ENCODE assay signal across 13 cellular contexts in the genomic region with DNA sequence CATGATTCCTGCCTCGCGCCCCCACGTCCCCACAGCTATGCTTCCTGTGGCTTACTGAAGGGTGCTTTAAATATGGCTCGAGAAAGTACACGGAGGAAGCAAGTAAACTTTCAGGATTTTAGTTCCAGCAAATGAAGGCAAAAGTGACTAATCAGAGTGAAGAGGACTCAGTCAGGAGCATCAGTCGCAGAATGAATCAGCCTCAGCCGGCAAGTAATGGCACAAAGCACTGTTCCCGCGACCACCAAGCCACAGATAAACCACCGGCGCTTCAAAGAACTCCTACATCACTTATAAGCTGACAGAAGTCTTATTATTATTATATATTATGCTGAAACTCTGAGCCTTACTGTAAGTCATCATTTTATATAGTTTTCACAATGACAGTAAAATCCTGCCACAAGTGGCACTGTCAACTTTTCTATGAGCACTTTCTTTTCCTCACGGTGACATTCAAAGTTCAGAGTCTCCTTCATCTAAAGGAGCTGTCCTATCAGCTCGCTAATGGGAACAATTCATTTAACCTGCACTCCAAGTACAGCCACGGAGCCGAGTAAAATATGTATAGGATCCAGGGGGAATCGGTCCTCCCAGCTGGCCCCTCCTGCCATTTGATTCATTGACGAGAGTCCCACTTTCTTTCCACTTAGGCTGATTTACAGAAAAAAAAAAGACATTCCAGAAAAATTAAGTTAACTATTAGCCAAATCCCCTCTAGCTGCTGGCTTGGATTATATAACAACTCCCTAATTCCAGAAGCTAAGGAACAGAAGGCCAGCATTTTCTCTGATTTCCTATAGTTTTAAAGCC.
DNase-seq lines count a peak whose midpoint lies in the region; ATAC-seq, FAIRE-seq and TF ChIP-seq lines count a peak whose summit lies in the region.
"Had no signal": no experiment of that assay in that cellular context is flagged by ENCODE, and none has a peak within 500 bp of the region (broad histone marks: within the 10 kb centered on the region; RNA-seq: fewer than 3 reads in every experiment).

No MANE protein-coding gene starts in this region.

- CTCF ChIA-PET in CD8-positive, alpha-beta T cell (lab: Charles Lee): no interaction called here

- H3K36me3 ChIP-seq in CD8-positive, alpha-beta T cell (ENCODE audit: insufficient read depth, low read length): no peaks in the 10 kb centered on the region
- H3K36me3 ChIP-seq in bronchial epithelial cell (ENCODE audit: control insufficient read depth, insufficient read depth, low read length): no peaks in the 10 kb centered on the region
- H3K36me3 ChIP-seq in Karpas-422 (ENCODE audit: insufficient read depth, low read length): no peaks in the 10 kb centered on the region
- H3K36me3 ChIP-seq: heart left ventricle had no signal

- H3K27ac ChIP-seq in CD8-positive, alpha-beta T cell (ENCODE audit: low read depth, low read length): no peak overlapping the region
- H3K27ac ChIP-seq in Karpas-422 (ENCODE audit: low read length): no peak overlapping the region
- H3K27ac ChIP-seq: body of pancreas, heart left ventricle had no signal

- H3K9me3 ChIP-seq in CD8-positive, alpha-beta T cell (ENCODE audit: low read length): no peaks in the 10 kb centered on the region
- no peaks in the 10 kb centered on the region for H3K9me3 ChIP-seq in Karpas-422 (ENCODE audit: low read length)
- H3K9me3 ChIP-seq: body of pancreas, heart left ventricle had no signal

- no peaks in the 10 kb centered on the region for H3K79me2 ChIP-seq in Karpas-422 (ENCODE audit: low read length)

- H3K4me1 Mint-ChIP-seq in CD8-positive, alpha-beta T cell (ENCODE audit: low read depth): peaks cover 31% of the 10 kb centered on the region
- H3K4me1 Mint-ChIP-seq: natural killer cell had no signal

- H3K4me3 ChIP-seq in CD8-positive, alpha-beta T cell (ENCODE audit: low read depth, low read length): no peak overlapping the region
- H3K4me3 ChIP-seq in bronchial epithelial cell (ENCODE audit: low read depth, low read length): no peak overlapping the region
- no peak overlapping the region for H3K4me3 ChIP-seq in Karpas-422 (ENCODE audit: low read length)
- H3K4me3 ChIP-seq: body of pancreas, heart left ventricle had no signal

- intact Hi-C loops in CD8-positive, alpha-beta T cell (cut with DNase I, micrococcal nuclease): no loop called here

- H3K4me3 Mint-ChIP-seq in CD8-positive, alpha-beta T cell: peak overlapping the region; percentile 61
- H3K4me3 Mint-ChIP-seq: natural killer cell had no signal

- H3K4me2 ChIP-seq in Karpas-422 (ENCODE audit: low read depth, low read length, poor library complexity, severe bottlenecking): no peak overlapping the region

- H3K27ac Mint-ChIP-seq in CD8-positive, alpha-beta T cell: peak overlapping the region; percentile 78
- H3K27ac Mint-ChIP-seq: natural killer cell had no signal

- H3K4me1 ChIP-seq in CD8-positive, alpha-beta T cell (ENCODE audit: insufficient read depth, low read length): peaks cover 9% of the 10 kb centered on the region
- no peaks in the 10 kb centered on the region for H3K4me1 ChIP-seq in Karpas-422 (ENCODE audit: low read length)

- POLR2A ChIA-PET in CD8-positive, alpha-beta T cell (lab: Charles Lee): no interaction called here

- no peak for FAIRE-seq in bronchial epithelial cell (lab: Jason Lieb, UNC)
- FAIRE-seq: GM12891 had no signal

- no peak overlapping the region for H2AFZ ChIP-seq in Karpas-422 (ENCODE audit: low read length)

- H3K27me3 ChIP-seq in CD8-positive, alpha-beta T cell (ENCODE audit: insufficient read depth, low read length): no peaks in the 10 kb centered on the region
- H3K27me3 ChIP-seq in bronchial epithelial cell (ENCODE audit: control insufficient read depth, insufficient read depth, low read length): peaks cover 1% of the 10 kb centered on the region
- no peaks in the 10 kb centered on the region for H3K27me3 ChIP-seq in Karpas-422 (ENCODE audit: low read length)
- H3K27me3 ChIP-seq: body of pancreas, heart left ventricle had no signal

- no peaks in the 10 kb centered on the region for H3K9me3 Mint-ChIP-seq in CD8-positive, alpha-beta T cell
- H3K9me3 Mint-ChIP-seq: natural killer cell had no signal

- H3K9me2 ChIP-seq in Karpas-422 (replicated peaks; ENCODE audit: insufficient read depth, low read length): no peaks in the 10 kb centered on the region

- peak; percentile 66 for ATAC-seq in CD8-positive, alpha-beta T cell
- ATAC-seq: body of pancreas, heart left ventricle, Panc1 had no signal

- H4K20me1 ChIP-seq in Karpas-422 (ENCODE audit: insufficient read depth, low read depth, low read length): no peaks in the 10 kb centered on the region

- no peaks in the 10 kb centered on the region for H3K27me3 Mint-ChIP-seq in CD8-positive, alpha-beta T cell (ENCODE audit: low read depth)

- TF ChIP-seq CTCF in CD8-positive, alpha-beta T cell (IDR thresholded peaks at IDR 0.05): no peak
- no peak for TF ChIP-seq CTCF in bronchial epithelial cell (IDR thresholded peaks at IDR 0.05; ENCODE audit: insufficient read depth, low read length, severe bottlenecking)

- DNase-seq in CD8-positive, alpha-beta T cell: peak in 5 of 7 experiments; percentile 1 to 58 (median 24)
- DNase-seq in activated CD8-positive, alpha-beta memory T cell treated with anti-CD3 and anti-CD28 coated beads for 24 hours: peak; percentile 86
- peak; percentile 20 for DNase-seq in bronchial epithelial cell (ENCODE audit: low read depth)
- peak; percentile 53 to 85 (median 64) for DNase-seq in stimulated activated CD4-positive, alpha-beta T cell treated with anti-CD3 and anti-CD28 coated beads, Interleukin-1b, Interleukin-23, amount 100 ng/mL, for 24 hours (ENCODE audit: low read depth in 4 of 4, low spot score in 1 of 4)
- DNase-seq in Karpas-422: no peak
- DNase-seq in germinal center (ENCODE audit: low spot score): no peak
- no peak for DNase-seq in NCI-H2196 (lab: John Stamatoyannopoulos, UW; ENCODE audit: unreplicated experiment)
- DNase-seq in GF-D8 (lab: John Stamatoyannopoulos, UW): no peak
- DNase-seq: body of pancreas, heart left ventricle, natural killer cell had no signal

- no peaks in the 10 kb centered on the region for H3K36me3 Mint-ChIP-seq in CD8-positive, alpha-beta T cell
- H3K36me3 Mint-ChIP-seq: natural killer cell had no signal

- no peak overlapping the region for H3K9ac ChIP-seq in Karpas-422 (ENCODE audit: low read length)

Comparison
In these comparisons a context has a peak if more than half of its experiments do, and no peak if none do; other contexts are left out.
1. DNase-seq: peak in CD8-positive, alpha-beta T cell (5 of 7), activated CD8-positive, alpha-beta memory T cell treated with anti-CD3 and anti-CD28 coated beads for 24 hours (single experiment), bronchial epithelial cell (single experiment) and stimulated activated CD4-positive, alpha-beta T cell treated with anti-CD3 and anti-CD28 coated beads, Interleukin-1b, Interleukin-23, amount 100 ng/mL, for 24 hours (4 of 4); none in Karpas-422 (single experiment), germinal center (single experiment), NCI-H2196 (single experiment) and GF-D8 (single experiment).